8 cellular contexts compared by ENCODE assay signal in the genomic region with DNA sequence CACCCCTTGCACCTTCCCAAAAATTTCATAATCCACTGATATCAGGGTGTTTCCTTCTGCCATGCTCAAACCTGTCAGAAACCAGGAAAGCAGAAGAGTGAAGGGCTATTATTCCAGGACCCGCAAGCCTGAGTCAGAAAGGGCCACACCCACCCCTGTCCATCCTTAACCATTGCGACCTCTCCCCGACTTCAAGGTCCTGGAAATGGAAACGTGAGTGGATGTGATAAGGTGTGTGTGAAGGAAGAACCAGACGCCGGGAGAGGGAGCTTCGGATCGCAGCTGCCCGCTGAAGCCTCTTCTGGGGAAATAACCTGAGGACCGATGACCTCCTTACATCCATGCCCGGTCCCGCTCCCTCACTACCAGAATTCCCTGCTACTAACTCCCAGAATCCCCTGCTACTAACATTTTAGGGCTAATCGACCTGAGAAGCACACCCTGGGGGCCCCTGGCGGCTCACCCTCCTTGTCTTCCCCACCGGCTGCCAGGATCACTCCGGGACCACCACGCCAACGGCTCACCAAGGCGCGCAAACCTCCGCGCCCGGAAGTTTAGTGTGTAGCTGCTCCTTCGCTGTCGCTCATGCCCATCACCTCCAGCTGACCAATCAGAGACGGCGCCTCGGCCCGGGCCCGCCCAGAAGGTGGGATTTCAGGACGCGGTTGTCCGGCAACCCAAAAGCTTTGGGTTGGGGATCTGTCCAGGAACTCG. TPM values are rescaled to one million over a fixed set of nuclear protein-coding genes. Genes with fewer than 3 reads are reported as not detected.
A peak's percentile ranks its signal among the peaks of the same experiment; 100 is the strongest.
DNase-seq lines count a peak whose midpoint lies in the region; ATAC-seq lines count a peak whose summit lies in the region.

A gene (minus strand): TSS at position 534 of the 714 bp plus-strand sequence. CDS start 471 bp downstream, at position 63.

- DNase-seq in COLO668 (lab: John Stamatoyannopoulos, UW; ENCODE audit: unreplicated experiment) = peak; percentile 94
- DNase-seq in HT-29 (ENCODE audit: low spot score) = peak; percentile 84
- peak; percentile 87 for DNase-seq in NK-92 treated with Interleukin-12 subunit alpha and Interleukin-12 subunit beta, amount 100 ng/mL, for 24 hours (lab: John Stamatoyannopoulos, UW)
- peak; percentile 98 for DNase-seq in activated CD8-positive, alpha-beta memory T cell treated with anti-CD3 and anti-CD28 coated beads for 24 hours
- DNase-seq in effector CD8-positive, alpha-beta T cell (lab: John Stamatoyannopoulos, UW) = peak; percentile 84
- peak; percentile 94 for DNase-seq in medulla oblongata (ENCODE audit: extremely low spot score)
- peak; percentile 75 for DNase-seq in stimulated activated CD8-positive, alpha-beta memory T cell treated with anti-CD3 and anti-CD28 coated beads, Interleukin-12 subunit alpha, Interleukin-12 subunit beta, amount 100 ng/mL, for 24 hours (ENCODE audit: extremely low read depth)

- ATAC-seq in GM21360 (IDR thresholded peaks at IDR 0.05; ENCODE audit: unreplicated experiment) = peak; percentile 93

RNA-seq across cellular contexts. Expression of the gene that starts here (rescaled TPM):
- total RNA-seq in HT-29 (2014; rRNA removed; shearing (Covaris generic)) = 26.1 and 26.8 TPM in 2 replicates

Comparison
In these comparisons a context has a peak if more than half of its experiments do, and no peak if none do; other contexts are left out.
1. Peak in every context shown above with its lines: DNase-seq and ATAC-seq.